8 cellular contexts compared by ENCODE assay signal in genomic region chr2:224585205-224586088, GRCh38. TPM values are rescaled to one million over a fixed set of nuclear protein-coding genes. Genes with fewer than 3 reads are reported as not detected.
DNase-seq lines count a peak whose midpoint lies in the region; TF ChIP-seq lines count a peak whose summit lies in the region.

CUL3 (minus strand) TSS chr2:224585363; CDS start chr2:224585009, 354 bp downstream.

- intact Hi-C loops in stomach (cut with DNase I; ENCODE audit: low total_unique reads): no loop called here

- H3K9ac ChIP-seq in H9 (ENCODE audit: extremely low read depth, insufficient read length, low read length) (peak within 1 kb of the TSS; percentile 83), neural cell (ENCODE audit: low read length) (peak within 1 kb of the TSS; percentile 85)

- H4K5ac ChIP-seq in H9 (ENCODE audit: insufficient read length, low read depth, low read length): no peak within 1 kb of the TSS

- H3K56ac ChIP-seq in H9 (ENCODE audit: insufficient read length, low read depth, low read length): no peak within 1 kb of the TSS

- peak within 1 kb of the TSS; percentile 85 for H3K18ac ChIP-seq in H9 (ENCODE audit: insufficient read length, low read depth, low read length)

- peak in 2 of 4 donors; percentile 34 to 50 for TF ChIP-seq POLR2A in stomach (IDR thresholded peaks at IDR 0.05)

- H3K27ac ChIP-seq in H9 (ENCODE audit: insufficient read length, low read depth, low read length) (no peak within 1 kb of the TSS), neural cell (ENCODE audit: low read length) (peak within 1 kb of the TSS; percentile 65), stomach (peak within 1 kb of the TSS; percentile 92 to 99 (median 94))

- no peak for TF ChIP-seq EP300 in neural cell (conservative IDR thresholded peaks at IDR 0.05; ENCODE audit: poor library complexity, severe bottlenecking)
- TF ChIP-seq EP300 in stomach (IDR thresholded peaks at IDR 0.05): no peak

- H3K27me3 ChIP-seq in H9 (ENCODE audit: insufficient read depth, low read length) (no peaks in the 10 kb centered on the region), MG63 (no peaks in the 10 kb centered on the region), neural cell (ENCODE audit: insufficient read depth, low read depth, low read length) (no peaks in the 10 kb centered on the region), stomach (no peaks in the 10 kb centered on the region)

- peak within 1 kb of the TSS; percentile 91 to 98 (median 97) for H3K27ac Mint-ChIP-seq in H9

- H3K4ac ChIP-seq in H9 (ENCODE audit: low read depth, low read length): no peak within 1 kb of the TSS

- H2BK120ac ChIP-seq in H9 (ENCODE audit: low read depth, low read length, poor library complexity, severe bottlenecking): no peak within 1 kb of the TSS

- peaks cover 2% of the 10 kb centered on the region for H3K79me1 ChIP-seq in H9 (ENCODE audit: insufficient read depth, low read depth, low read length, poor library complexity, severe bottlenecking)

- peaks cover 5% of the 10 kb centered on the region for H3K23me2 ChIP-seq in H9 (ENCODE audit: insufficient read length, low read depth, low read length, poor library complexity, severe bottlenecking)

- H2BK20ac ChIP-seq in H9 (ENCODE audit: low read depth, low read length, poor library complexity, severe bottlenecking): no peak within 1 kb of the TSS

- H3K79me2 ChIP-seq in H9 (ENCODE audit: insufficient read depth, low read length) (peaks cover 29% of the 10 kb centered on the region), neural cell (replicated peaks; ENCODE audit: insufficient read depth, low read length) (peaks cover 40% of the 10 kb centered on the region)

- H2AFZ ChIP-seq in H9 (ENCODE audit: low read length) (no peak within 1 kb of the TSS), neural cell (ENCODE audit: low read depth, low read length) (peak within 1 kb of the TSS; percentile 13)

- H3K4me2 ChIP-seq in H9 (ENCODE audit: insufficient read depth, insufficient read length, low read length): peak within 1 kb of the TSS; percentile 80
- peak within 1 kb of the TSS; percentile 82 for H3K4me2 ChIP-seq in neural cell (ENCODE audit: low read length)

- H3K36me3 ChIP-seq in MG63 (peaks cover 13% of the 10 kb centered on the region; the same call in 1 of the 2 replicates), neural cell (ENCODE audit: insufficient read depth, low read length) (no peaks in the 10 kb centered on the region), stomach (no peaks in the 10 kb centered on the region)

- TF ChIP-seq CTCF in H9 (conservative IDR thresholded peaks at IDR 0.05) (no peak), neural cell (IDR thresholded peaks at IDR 0.05; ENCODE audit: poor library complexity, severe bottlenecking) (no peak), stomach (IDR thresholded peaks at IDR 0.05) (no peak)

- no peak within 1 kb of the TSS for H2BK12ac ChIP-seq in H9 (ENCODE audit: insufficient read length, low read depth, low read length)

- H3F3A ChIP-seq in neural cell (ENCODE audit: insufficient read depth, low read length, poor library complexity, severe bottlenecking): no peaks in the 10 kb centered on the region

- peak within 1 kb of the TSS; percentile 96 to 99 for H3K4me3 Mint-ChIP-seq in H9

- H3K4me3 ChIP-seq in MG63 (peak within 1 kb of the TSS; percentile 81), neural cell (ENCODE audit: low read length) (peak within 1 kb of the TSS; percentile 91), stomach (peak within 1 kb of the TSS; percentile 77 to 95 (median 87))

- DNase-seq in ELR (ENCODE audit: low read depth): peak; percentile 97
- peak; percentile 99 for DNase-seq in H9
- DNase-seq in MG63: peak; percentile 98
- peak; percentile 92 for DNase-seq in SHP77 treated with DMSO at 0.1 percent for 48 hours (lab: John Stamatoyannopoulos, UW)
- peak; percentile 100 for DNase-seq in activated effector memory CD4-positive, alpha-beta T cell treated with anti-CD3 and anti-CD28 coated beads, Interleukin-2, amount 50 U/mL, for 16 hours
- peak; percentile 97 for DNase-seq in fibroblast of the conjunctiva (ENCODE audit: low read depth)
- DNase-seq in stomach: peak; percentile 100

- H3K9me2 ChIP-seq in neural cell (ENCODE audit: insufficient read depth, low read length): no peaks in the 10 kb centered on the region

- H3K9me3 ChIP-seq in H9 (ENCODE audit: control insufficient read depth, low read depth, low read length) (no peaks in the 10 kb centered on the region), MG63 (no peaks in the 10 kb centered on the region), neural cell (ENCODE audit: low read length) (no peaks in the 10 kb centered on the region), stomach (no peaks in the 10 kb centered on the region)

- H3K36me3 Mint-ChIP-seq in H9 (ENCODE audit: insufficient read depth in 1 of 3, low read depth in 3 of 3): peaks cover 6 to 15% (median 9%) of the 10 kb centered on the region in 3 experiments; a peak in 6 of 7 replicates

- H3K4me1 Mint-ChIP-seq in H9: peaks cover 31 to 35% of the 10 kb centered on the region in 2 experiments

- no peak for TF ChIP-seq RAD21 in neural cell (conservative IDR thresholded peaks at IDR 0.05)

- H3K27me3 Mint-ChIP-seq in H9 (ENCODE audit: low read depth): no peaks in the 10 kb centered on the region

- H2BK15ac ChIP-seq in H9 (ENCODE audit: low read depth, low read length): no peak within 1 kb of the TSS

- no peak within 1 kb of the TSS for H4K91ac ChIP-seq in H9 (ENCODE audit: insufficient read length, low read depth, low read length)

- H3K23ac ChIP-seq in H9 (ENCODE audit: insufficient read length, low read depth, low read length): no peak within 1 kb of the TSS

- no CpG with 5 or more reads among the region's 68 CpGs for WGBS in H9 (ENCODE audit: extremely low coverage, insufficient read length, low lambda C conversion rate)
- 1 to 2% (median 1%) methylated on average over 38 to 66 of the region's 68 CpGs for WGBS in stomach, 5 donors

- H4K8ac ChIP-seq in H9 (replicated peaks; ENCODE audit: insufficient read length, low read depth, low read length): no peak within 1 kb of the TSS

- no peak within 1 kb of the TSS for H2BK5ac ChIP-seq in H9 (ENCODE audit: insufficient read length, low read length)

- H2AK5ac ChIP-seq in H9 (ENCODE audit: insufficient read length, low read length): no peak within 1 kb of the TSS

- H3K14ac ChIP-seq in H9 (ENCODE audit: insufficient read depth, low read length): peak within 1 kb of the TSS; percentile 91

- no peaks in the 10 kb centered on the region for H3K9me3 Mint-ChIP-seq in H9

- H3K4me1 ChIP-seq in H9 (ENCODE audit: insufficient read depth, low read length): peaks cover 4% of the 10 kb centered on the region; the same call in 1 of the 2 replicates
- peaks cover 27 to 48% (median 41%) of the 10 kb centered on the region in 4 donors for H3K4me1 ChIP-seq in stomach

- H4K20me1 ChIP-seq in H9 (ENCODE audit: control insufficient read depth, insufficient read depth, insufficient read length): no peaks in the 10 kb centered on the region
- H4K20me1 ChIP-seq in neural cell (ENCODE audit: insufficient read depth): no peaks in the 10 kb centered on the region

- no peak within 1 kb of the TSS for H3T11ph ChIP-seq in H9 (ENCODE audit: low read length)

TF ChIP-seq in neural cell, 6 proteins besides CTCF, POLR2A, EP300 and RAD21:
- TF ChIP-seq SMC3 (conservative IDR thresholded peaks at IDR 0.05; ENCODE audit: poor library complexity): no peak
- peak; percentile 73 for TF ChIP-seq MXI1 (conservative IDR thresholded peaks at IDR 0.05; ENCODE audit: poor library complexity, severe bottlenecking)
- TF ChIP-seq POLR2AphosphoS5 (IDR thresholded peaks at IDR 0.05): peak; percentile 98
- peak; percentile 84 for TF ChIP-seq TAF1 (IDR thresholded peaks at IDR 0.05; ENCODE audit: low read depth)
- TF ChIP-seq EZH2 (IDR thresholded peaks at IDR 0.05; ENCODE audit: borderline replicate concordance, insufficient read depth, low read length, poor library complexity, severe bottlenecking): no peak
- peak; percentile 69 for TF ChIP-seq REST (IDR thresholded peaks at IDR 0.05; ENCODE audit: borderline replicate concordance)

RNA-seq across cellular contexts. Expression of gene CUL3, which starts in this region (rescaled TPM):
- total RNA-seq in H9 (2021): 108 and 114 TPM in 2 replicates
- 55.6 and 68.9 TPM in 2 replicates for total RNA-seq in MG63 (2014; rRNA removed; shearing (Covaris generic); ENCODE audit: low replicate concordance)
- 47.3 and 53.9 TPM in 2 replicates for polyA plus RNA-seq in neural cell
- polyA minus RNA-seq in neural cell: 110 and 130 TPM in 2 replicates
- 100 to 1,000 TPM in 1 of 5 donors, 10 to 100 TPM in 2, 1 to 10 TPM in 2; 6.1 to 155 (median 18.7) TPM for total RNA-seq in stomach
- 10 to 100 TPM; 52.8 to 72.1 (median 53.6) TPM for polyA plus RNA-seq in stomach
